Comparison of ENCODE assay signal across 2 cellular contexts in genomic region chrX:16978193-16978984, GRCh38.
TF ChIP-seq lines count a peak whose summit lies in the region.

No MANE protein-coding gene starts in this region.

TF ChIP-seq in HepG2, 621 proteins besides CTCF, POLR2A, EP300 and RAD21 (continues in another document):
- TF ChIP-seq ZNF792 (CRISPR knock-in tag; IDR thresholded peaks at IDR 0.05) (no peak), USF2 (IDR thresholded peaks at IDR 0.05; ENCODE audit: low read depth, low read length) (no peak), USF2 (CRISPR knock-in tag; IDR thresholded peaks at IDR 0.05; ENCODE audit: borderline replicate concordance) (no peak), ZZZ3 (CRISPR knock-in tag; IDR thresholded peaks at IDR 0.05; ENCODE audit: borderline replicate concordance) (no peak), POGK (CRISPR knock-in tag; conservative IDR thresholded peaks at IDR 0.05) (no peak), ZSCAN22 (CRISPR knock-in tag; IDR thresholded peaks at IDR 0.05) (no peak), ATF7-NPFF (CRISPR knock-in tag; IDR thresholded peaks at IDR 0.05; ENCODE audit: low read depth) (no peak), NRL (CRISPR knock-in tag; IDR thresholded peaks at IDR 0.05; ENCODE audit: borderline replicate concordance) (no peak), ZNF329 (CRISPR knock-in tag; IDR thresholded peaks at IDR 0.05; ENCODE audit: low read depth) (no peak), RARA (CRISPR knock-in tag; IDR thresholded peaks at IDR 0.05) (no peak), RARG (CRISPR knock-in tag; IDR thresholded peaks at IDR 0.05; ENCODE audit: low read depth) (no peak), ZNF343 (CRISPR knock-in tag; IDR thresholded peaks at IDR 0.05) (no peak), ZBTB40 (IDR thresholded peaks at IDR 0.05) (no peak), ZBTB40 (CRISPR knock-in tag; IDR thresholded peaks at IDR 0.05) (no peak)

TF ChIP-seq in SK-N-SH treated with all-trans-retinoic acid at 6 μM for 48 hours, 23 proteins besides CTCF, POLR2A, EP300 and RAD21:
- no peak for TF ChIP-seq BACH2 (CRISPR knock-in tag; IDR thresholded peaks at IDR 0.05; ENCODE audit: borderline replicate concordance)
- TF ChIP-seq TOX (CRISPR knock-in tag; IDR thresholded peaks at IDR 0.05; ENCODE audit: borderline replicate concordance) = no peak
- no peak for TF ChIP-seq POU6F1 (CRISPR knock-in tag; IDR thresholded peaks at IDR 0.05; ENCODE audit: borderline replicate concordance, low read depth)
- no peak for TF ChIP-seq ZNF70 (CRISPR knock-in tag; IDR thresholded peaks at IDR 0.05)
